In the genomic region with DNA sequence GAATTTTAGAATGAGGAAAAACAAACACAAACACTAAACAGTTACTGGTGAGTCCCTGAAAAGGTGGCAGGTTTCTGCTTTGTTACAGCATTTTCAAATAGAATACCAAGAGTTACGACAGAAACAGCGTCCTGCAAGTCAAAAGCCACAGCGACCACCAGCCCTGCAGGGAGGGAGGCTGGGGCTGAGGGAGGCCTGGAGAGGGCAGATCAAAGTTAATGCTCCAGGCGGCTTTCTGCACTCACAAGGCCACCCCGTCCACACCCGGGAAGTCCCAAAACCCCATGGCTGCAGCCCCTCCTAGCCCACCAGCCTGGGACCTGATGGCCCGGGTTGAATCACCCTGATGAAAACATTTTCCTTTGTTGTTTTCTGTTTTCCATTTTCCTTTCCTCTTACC, we compare ENCODE assay signal across 23 cellular contexts. TPM values are rescaled to one million over a fixed set of nuclear protein-coding genes. Genes with fewer than 3 reads are reported as not detected.
"Had no signal": no experiment of that assay in that cellular context is flagged by ENCODE, and none has a peak within 500 bp of the region (broad histone marks: within the 10 kb centered on the region; RNA-seq: fewer than 3 reads in every experiment).

No MANE protein-coding gene starts in this region.

- H3K27ac Mint-ChIP-seq: activated naive CD8-positive, alpha-beta T cell; activated T-helper 17 cell treated with anti-CD3 and anti-CD28 coated beads, Interleukin-2, amount 50 U/mL, for 72 hours had no signal

- DNase-seq: activated CD4-positive, alpha-beta T cell treated with anti-CD3 and anti-CD28 coated beads for 1 hour; activated CD4-positive, alpha-beta T cell treated with anti-CD3 and anti-CD28 coated beads, Interleukin-2, amount 50 U/mL, for 1 hour; activated naive CD4-positive, alpha-beta T cell; activated T-cell treated with anti-CD3 and anti-CD28 coated beads, Interleukin-2, amount 50 U/mL, for 1 hour; effector memory CD4-positive, alpha-beta T cell; foreskin melanocyte; immature natural killer cell; left lung; naive thymus-derived CD4-positive, alpha-beta T cell; ovary; spleen; stimulated activated CD4-positive, alpha-beta T cell treated with anti-CD3 and anti-CD28 coated beads, Interleukin-4, amount 100 ng/mL, for 24 hours; stimulated activated naive CD4-positive, alpha-beta T cell treated with Interleukin-2 at 50 U/mL for 16 hours; upper lobe of right lung had no signal

- H3K4me1 Mint-ChIP-seq: activated T-helper 17 cell treated with anti-CD3 and anti-CD28 coated beads, Interleukin-2, amount 50 U/mL, for 72 hours; central memory CD8-positive, alpha-beta T cell; naive thymus-derived CD4-positive, alpha-beta T cell had no signal

- H3K4me3 ChIP-seq: left lung, lung, ovary, prostate gland, spleen, upper lobe of right lung had no signal

- H3K4me1 ChIP-seq: left lung, prostate gland, spleen, upper lobe of right lung had no signal

- H3K9me3 ChIP-seq: neutrophil, ovary, prostate gland, upper lobe of right lung had no signal

- H3K36me3 ChIP-seq: left lung, neutrophil, ovary, prostate gland, spleen, upper lobe of right lung had no signal

- H3K9me3 Mint-ChIP-seq: activated T-helper 17 cell treated with anti-CD3 and anti-CD28 coated beads, Interleukin-2, amount 50 U/mL, for 72 hours; central memory CD8-positive, alpha-beta T cell; immature natural killer cell had no signal

- H3K27ac ChIP-seq: left lung, neutrophil, ovary, prostate gland, spleen, upper lobe of right lung, VCaP had no signal

- H3K4me3 Mint-ChIP-seq: activated naive CD8-positive, alpha-beta T cell; activated T-helper 17 cell treated with anti-CD3 and anti-CD28 coated beads, Interleukin-2, amount 50 U/mL, for 72 hours; central memory CD8-positive, alpha-beta T cell; immature natural killer cell; naive thymus-derived CD4-positive, alpha-beta T cell had no signal

- H3K27me3 ChIP-seq: neutrophil, ovary had no signal

- ATAC-seq: activated T-helper 17 cell treated with anti-CD3 and anti-CD28 coated beads, Interleukin-2, amount 50 U/mL, for 72 hours; esophagus mucosa; left lung; naive thymus-derived CD4-positive, alpha-beta T cell; upper lobe of right lung had no signal

- H3K36me3 Mint-ChIP-seq: activated naive CD8-positive, alpha-beta T cell; immature natural killer cell had no signal

RNA-seq across cellular contexts. Expression of gene COL23A1, which starts 29.3 kb away (rescaled TPM):
- total RNA-seq: endothelial cell of umbilical vein had no signal
- polyA plus RNA-seq: endothelial cell of umbilical vein; naive thymus-derived CD4-positive, alpha-beta T cell had no signal
